In genomic region chr21:41769933-41770332, GRCh38 we compare ENCODE assay signal across 1 cellular context.
TF ChIP-seq lines count a peak whose summit lies in the region.

No MANE protein-coding gene starts in this region.

TF ChIP-seq in K562, 482 proteins besides CTCF, POLR2A, EP300 and RAD21:
- no peak for TF ChIP-seq U2AF2 (optimal IDR thresholded peaks at IDR 0.05; ENCODE audit: low read depth, low read length)
